In genomic region chr6:107101661-107102413, GRCh38 we compare ENCODE assay signal across 22 cellular contexts. TPM values are rescaled to one million over a fixed set of nuclear protein-coding genes. Genes with fewer than 3 reads are reported as not detected.
DNase-seq lines count a peak whose midpoint lies in the region; ATAC-seq and TF ChIP-seq lines count a peak whose summit lies in the region.
"Had no signal": no experiment of that assay in that cellular context is flagged by ENCODE, and none has a peak within 500 bp of the region (broad histone marks: within the 10 kb centered on the region; RNA-seq: fewer than 3 reads in every experiment).

No MANE protein-coding gene starts in this region.

- H3K4me3 Mint-ChIP-seq in WTC11 = no peak overlapping the region
- peak overlapping the region; percentile 51 for H3K4me3 Mint-ChIP-seq in neural crest cell
- H3K4me3 Mint-ChIP-seq: activated B cell treated with CpG ODN at 0.5 μM for 24 hours; activated CD8-positive, alpha-beta memory T cell treated with anti-CD3 and anti-CD28 coated beads, Interleukin-2, amount 10 ng/mL, durations not matched to agents 7 days and 5 days; activated naive CD8-positive, alpha-beta T cell treated with anti-CD3 and anti-CD28 coated beads, Interleukin-2, amount 50 U/mL, for 24 hours; CD4-positive, alpha-beta memory T cell; IgD-negative memory B cell had no signal

- DNase-seq in DMS 273 treated with DMSO at 0.1 percent for 48 hours (lab: John Stamatoyannopoulos, UW) (peak; percentile 67), WTC11 (ENCODE audit: low spot score) (no peak), neural crest cell (ENCODE audit: low read depth, low spot score) (no peak), ACHN (no peak), NCI-H345 (lab: John Stamatoyannopoulos, UW) (no peak), AG20443 (ENCODE audit: low spot score) (no peak), middle frontal gyrus (ENCODE audit: extremely low spot score, low spot score) (no peak)
- DNase-seq: activated B cell treated with CpG ODN at 0.5 μM for 24 hours; activated CD8-positive, alpha-beta memory T cell treated with anti-CD3 and anti-CD28 coated beads, Interleukin-2, amount 10 ng/mL, durations not matched to agents 7 days and 5 days; activated naive CD8-positive, alpha-beta T cell treated with anti-CD3 and anti-CD28 coated beads, Interleukin-2, amount 50 U/mL, for 24 hours; activated T-cell treated with anti-CD3 and anti-CD28 coated beads, Interleukin-2, amount 50 U/mL, for 48 hours; CD4-positive, alpha-beta memory T cell; colonic mucosa; effector memory CD4-positive, alpha-beta T cell; EL; erythroblast; nucleus accumbens; small intestine; stimulated activated CD8-positive, alpha-beta memory T cell treated with anti-CD3 and anti-CD28 coated beads, Interleukin-4, amount 100 ng/mL, for 48 hours had no signal

- ATAC-seq in WTC11 = no peak
- ATAC-seq: activated CD8-positive, alpha-beta memory T cell treated with anti-CD3 and anti-CD28 coated beads, Interleukin-2, amount 10 ng/mL, durations not matched to agents 7 days and 5 days; activated naive CD8-positive, alpha-beta T cell treated with anti-CD3 and anti-CD28 coated beads, Interleukin-2, amount 50 U/mL, for 24 hours had no signal

- no peak overlapping the region for H3K27ac ChIP-seq in HEK293 (ENCODE audit: extremely low read depth, low read depth, low read length)
- H3K27ac ChIP-seq: colonic mucosa, tibial artery had no signal

- no peak overlapping the region for H3K4me3 ChIP-seq in HEK293 (ENCODE audit: low read depth, low read length)
- H3K4me3 ChIP-seq: colonic mucosa, tibial artery had no signal

- no peak for TF ChIP-seq CTCF in HEK293 (tag by site-specific recombination; IDR thresholded peaks at IDR 0.05)
- TF ChIP-seq CTCF in WTC11 (IDR thresholded peaks at IDR 0.05) = no peak
- TF ChIP-seq CTCF in neural crest cell (conservative IDR thresholded peaks at IDR 0.05) = no peak

- H3K27ac Mint-ChIP-seq in WTC11 (peak overlapping the region; percentile 65), neural crest cell (ENCODE audit: unreplicated experiment) (peak overlapping the region; percentile 89)
- H3K27ac Mint-ChIP-seq: activated B cell treated with CpG ODN at 0.5 μM for 24 hours; activated CD8-positive, alpha-beta memory T cell treated with anti-CD3 and anti-CD28 coated beads, Interleukin-2, amount 10 ng/mL, durations not matched to agents 7 days and 5 days; activated naive CD8-positive, alpha-beta T cell treated with anti-CD3 and anti-CD28 coated beads, Interleukin-2, amount 50 U/mL, for 24 hours had no signal

- no peaks in the 10 kb centered on the region for H3K9me3 Mint-ChIP-seq in WTC11
- no peaks in the 10 kb centered on the region for H3K9me3 Mint-ChIP-seq in neural crest cell
- H3K9me3 Mint-ChIP-seq: activated B cell treated with CpG ODN at 0.5 μM for 24 hours; activated naive CD8-positive, alpha-beta T cell treated with anti-CD3 and anti-CD28 coated beads, Interleukin-2, amount 50 U/mL, for 24 hours; CD4-positive, alpha-beta memory T cell; IgD-negative memory B cell had no signal

- CTCF ChIA-PET in HEK293 (lab: Yijun Ruan, JAX) (interaction anchor here (0.5 kb wide), 1 partner anchor 700 kb away, joined by 3 read pairs; no protein-coding TSS in a partner anchor), WTC11 (lab: Charles Lee) (interaction anchor here (0.9 to 2.2 kb wide), 2 partner anchors 12 to 14 kb away, joined by 3 to 6 read pairs; partner anchors contain the start of gene BEND3)

- peaks cover 3% of the 10 kb centered on the region for H3K4me1 ChIP-seq in HEK293 (ENCODE audit: control insufficient read depth, insufficient read depth, low read length)
- H3K4me1 ChIP-seq: colonic mucosa, tibial artery had no signal

- POLR2A ChIA-PET in HEK293 (lab: Yijun Ruan, JAX) = no interaction called here
- POLR2A ChIA-PET in WTC11 (lab: Charles Lee) = no interaction called here

- H3K4me1 Mint-ChIP-seq in WTC11 = peaks cover 41% of the 10 kb centered on the region
- peaks cover 34% of the 10 kb centered on the region for H3K4me1 Mint-ChIP-seq in neural crest cell
- H3K4me1 Mint-ChIP-seq: CD4-positive, alpha-beta memory T cell had no signal

- peaks cover 0 to 7% of the 10 kb centered on the region in 2 experiments; a peak in 2 of 3 replicates for H3K36me3 ChIP-seq in HEK293 (ENCODE audit: control insufficient read depth in 2 of 2, insufficient read depth in 1 of 2, low read length in 2 of 2)
- H3K36me3 ChIP-seq: colonic mucosa, tibial artery had no signal

- H3K27me3 Mint-ChIP-seq in WTC11 (ENCODE audit: low read depth) (no peaks in the 10 kb centered on the region), neural crest cell (ENCODE audit: low read depth) (no peaks in the 10 kb centered on the region)
- H3K27me3 Mint-ChIP-seq: activated B cell treated with CpG ODN at 0.5 μM for 24 hours; activated CD8-positive, alpha-beta memory T cell treated with anti-CD3 and anti-CD28 coated beads, Interleukin-2, amount 10 ng/mL, durations not matched to agents 7 days and 5 days; activated naive CD8-positive, alpha-beta T cell treated with anti-CD3 and anti-CD28 coated beads, Interleukin-2, amount 50 U/mL, for 24 hours; CD4-positive, alpha-beta memory T cell; IgD-negative memory B cell had no signal

- H3K9me3 ChIP-seq in HEK293 (ENCODE audit: control insufficient read depth, insufficient read depth, low read depth, low read length) = no peaks in the 10 kb centered on the region
- H3K9me3 ChIP-seq: colonic mucosa, tibial artery had no signal

- in situ Hi-C loops in ACHN (cut with HindIII; ENCODE audit: low pct_ligation_motif_present, low pct_unique_long_range_greater_than_20kb, low sequenced_read_pairs) = no loop called here

- peaks cover 19% of the 10 kb centered on the region for H3K36me3 Mint-ChIP-seq in WTC11
- H3K36me3 Mint-ChIP-seq in neural crest cell (ENCODE audit: low read depth) = peaks cover 8% of the 10 kb centered on the region
- H3K36me3 Mint-ChIP-seq: activated CD8-positive, alpha-beta memory T cell treated with anti-CD3 and anti-CD28 coated beads, Interleukin-2, amount 10 ng/mL, durations not matched to agents 7 days and 5 days; CD4-positive, alpha-beta memory T cell; IgD-negative memory B cell had no signal

TF ChIP-seq in HEK293, 187 proteins besides CTCF, POLR2A, EP300 and RAD21:
- no peak for TF ChIP-seq ZNF37A (tag by site-specific recombination; IDR thresholded peaks at IDR 0.05)
- no peak for TF ChIP-seq ZNF747 (tag by site-specific recombination; IDR thresholded peaks at IDR 0.05)
- 0 out of 2 replicates have a peak, but pooled peaks have one; percentile 20 for TF ChIP-seq ZNF335 (tag by site-specific recombination; conservative IDR thresholded peaks at IDR 0.05)
- no peak for TF ChIP-seq ZNF311 (tag by site-specific recombination; IDR thresholded peaks at IDR 0.05; ENCODE audit: borderline replicate concordance)
- TF ChIP-seq TRIM28 (IDR thresholded peaks at IDR 0.05; ENCODE audit: borderline replicate concordance, low read length) = no peak

TF ChIP-seq in WTC11, 78 proteins besides CTCF, POLR2A, EP300 and RAD21:
- TF ChIP-seq, protein P1, sequence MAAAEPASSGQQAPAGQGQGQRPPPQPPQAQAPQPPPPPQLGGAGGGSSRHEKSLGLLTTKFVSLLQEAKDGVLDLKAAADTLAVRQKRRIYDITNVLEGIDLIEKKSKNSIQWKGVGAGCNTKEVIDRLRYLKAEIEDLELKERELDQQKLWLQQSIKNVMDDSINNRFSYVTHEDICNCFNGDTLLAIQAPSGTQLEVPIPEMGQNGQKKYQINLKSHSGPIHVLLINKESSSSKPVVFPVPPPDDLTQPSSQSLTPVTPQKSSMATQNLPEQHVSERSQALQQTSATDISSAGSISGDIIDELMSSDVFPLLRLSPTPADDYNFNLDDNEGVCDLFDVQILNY (CRISPR knock-in tag; IDR thresholded peaks at IDR 0.05) = no peak
- TF ChIP-seq E2F1 (CRISPR knock-in tag; IDR thresholded peaks at IDR 0.05) = no peak
- no peak for TF ChIP-seq GTF2I (CRISPR knock-in tag; conservative IDR thresholded peaks at IDR 0.05)
TF ChIP-seq in WTC11: peak in this region for 0.

RNA-seq across cellular contexts. Expression of gene BEND3, which starts 13.5 kb away (rescaled TPM):
- 25.4 to 33.8 TPM (median 33.3 TPM) in 3 replicates for total RNA-seq in WTC11 (2021)
- total RNA-seq in neural crest cell = 24.1 and 24.9 TPM in 2 replicates
